8 cellular contexts compared by ENCODE assay signal in the genomic region with DNA sequence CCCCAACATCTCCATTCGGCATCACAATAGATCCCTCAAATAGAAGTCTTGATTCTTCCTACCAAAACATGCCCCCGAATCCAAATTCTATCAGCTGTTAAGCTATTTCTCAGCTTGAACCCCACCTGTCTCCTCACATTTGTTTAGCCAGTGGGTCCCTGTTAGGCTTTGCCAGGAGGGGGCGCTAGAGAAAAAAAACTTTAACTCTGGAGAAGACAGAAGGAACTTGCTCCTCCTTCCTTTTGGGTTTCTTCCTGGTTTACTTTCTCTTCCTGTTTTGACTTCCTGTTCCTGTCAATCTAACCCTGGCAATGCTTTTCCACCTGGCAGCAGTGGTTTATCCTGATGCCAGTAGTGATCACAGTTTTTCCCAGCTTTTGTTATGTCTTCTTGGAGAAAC.
A peak's percentile ranks its signal among the peaks of the same experiment; 100 is the strongest.
DNase-seq lines count a peak whose midpoint lies in the region; ATAC-seq and TF ChIP-seq lines count a peak whose summit lies in the region.

No MANE protein-coding gene starts in this region.

- H3K9me3 ChIP-seq in DND-41 (ENCODE audit: insufficient read depth, low read length, severe bottlenecking) (peaks cover 9% of the 10 kb centered on the region), SK-N-SH (no peaks in the 10 kb centered on the region), thyroid gland (no peaks in the 10 kb centered on the region)

- no peak overlapping the region for H3K27ac ChIP-seq in DND-41 (ENCODE audit: low read length)
- no peak overlapping the region for H3K27ac ChIP-seq in SK-N-SH (ENCODE audit: low read depth in 2 of 2, low read length in 1 of 2)
- H3K27ac ChIP-seq in thyroid gland: no peak overlapping the region

- H4K20me1 ChIP-seq in DND-41 (ENCODE audit: insufficient read depth, low read length) (no peaks in the 10 kb centered on the region), SK-N-SH (ENCODE audit: insufficient read depth) (no peaks in the 10 kb centered on the region)

- H3K36me3 Mint-ChIP-seq in HFFc6 (ENCODE audit: low read depth): no peaks in the 10 kb centered on the region; the same call in 1 of the 2 replicates

- no peak for TF ChIP-seq EP300 in SK-N-SH (IDR thresholded peaks at IDR 0.05; ENCODE audit: borderline replicate concordance in 1 of 2, low read depth in 1 of 2, low read length in 1 of 2)

- H3K9me3 Mint-ChIP-seq in HFFc6: peaks cover 31% of the 10 kb centered on the region

- no peaks in the 10 kb centered on the region for H3F3A ChIP-seq in SK-N-SH (replicated peaks; ENCODE audit: insufficient read depth)

- ATAC-seq in DND-41 (ENCODE audit: insufficient read depth, low read depth) (no peak), GM19463 (IDR thresholded peaks at IDR 0.05; ENCODE audit: unreplicated experiment) (no peak), omental fat pad (ENCODE audit: low FRiP score) (no peak), HG02938 (IDR thresholded peaks at IDR 0.05; ENCODE audit: unreplicated experiment) (no peak)

- no peak overlapping the region for H3K27ac Mint-ChIP-seq in HFFc6

- H3K79me2 ChIP-seq in DND-41 (ENCODE audit: insufficient read depth, low read length) (no peaks in the 10 kb centered on the region), SK-N-SH (ENCODE audit: insufficient read depth) (no peaks in the 10 kb centered on the region)

- DNase-seq in DND-41 (peak; percentile 36), HFFc6 (no peak), SK-N-SH (peak; percentile 39), glomerular visceral epithelial cell (ENCODE audit: extremely low spot score) (peak; percentile 38), thyroid gland (peak in 1 of 2 donors; percentile 51), omental fat pad (ENCODE audit: low spot score) (no peak)

- intact Hi-C loops in thyroid gland (cut with DNase I): loop anchor here (5.0 kb wide), 1 partner anchor 274 kb away; no protein-coding TSS in a partner anchor

- H3K4me2 ChIP-seq in DND-41 (ENCODE audit: insufficient read depth, low read length) (no peak overlapping the region), SK-N-SH (no peak overlapping the region)

- H3K9me2 ChIP-seq in SK-N-SH: no peaks in the 10 kb centered on the region

- H3K4me3 ChIP-seq in DND-41 (ENCODE audit: low read depth in 1 of 2, low read length in 2 of 2) (no peak overlapping the region), SK-N-SH (ENCODE audit: low read depth in 2 of 2, low read length in 1 of 2) (no peak overlapping the region; a peak in 1 of 4 replicates), thyroid gland (replicated peaks in 1 of 3) (no peak overlapping the region)

- H3K36me3 ChIP-seq in DND-41 (ENCODE audit: insufficient read depth, low read length): no peaks in the 10 kb centered on the region
- H3K36me3 ChIP-seq in SK-N-SH (replicated peaks in 1 of 2; ENCODE audit: control insufficient read depth in 1 of 2, insufficient read depth in 2 of 2, low read length in 1 of 2): no peaks in the 10 kb centered on the region
- no peaks in the 10 kb centered on the region for H3K36me3 ChIP-seq in thyroid gland

- WGBS in SK-N-SH (ENCODE audit: low lambda C conversion rate): 40% methylated on average over 3 of the region's 3 CpGs
- WGBS in thyroid gland, 2 donors: 58 to 62% methylated on average over 3 of the region's 3 CpGs

- CTCF ChIA-PET in SK-N-SH (lab: Yijun Ruan, JAX): interaction anchor here (0.6 to 2.1 kb wide), 12 partner anchors 9 to 273 kb away, joined by 3 to 8 read pairs (median 4); no protein-coding TSS in a partner anchor

- TF ChIP-seq CTCF in DND-41 (IDR thresholded peaks at IDR 0.05; ENCODE audit: borderline replicate concordance, extremely low read depth, low read length, poor library complexity, severe bottlenecking) (peak; percentile 65), HFFc6 (IDR thresholded peaks at IDR 0.05) (peak; percentile 47), SK-N-SH (IDR thresholded peaks at IDR 0.05) (peak; percentile 76), thyroid gland (IDR thresholded peaks at IDR 0.05) (peak in 4 of 6 experiments; percentile 14 to 56 (median 41)), omental fat pad (IDR thresholded peaks at IDR 0.05) (no peak)

- no peak for TF ChIP-seq POLR2A in thyroid gland (IDR thresholded peaks at IDR 0.05)

- peaks cover 2% of the 10 kb centered on the region for H3K27me3 ChIP-seq in DND-41 (ENCODE audit: insufficient read depth, low read length, poor library complexity)
- H3K27me3 ChIP-seq in SK-N-SH (ENCODE audit: insufficient read depth): no peaks in the 10 kb centered on the region
- no peaks in the 10 kb centered on the region for H3K27me3 ChIP-seq in thyroid gland

- H3K4me1 ChIP-seq in DND-41 (ENCODE audit: insufficient read depth, low read length) (no peaks in the 10 kb centered on the region), SK-N-SH (ENCODE audit: control insufficient read depth in 1 of 2, insufficient read depth in 2 of 2, low read depth in 1 of 2, low read length in 1 of 2) (no peaks in the 10 kb centered on the region), thyroid gland (peaks cover 0 to 9% of the 10 kb centered on the region in 2 donors)

- H2AFZ ChIP-seq in DND-41 (ENCODE audit: low read depth, low read length) (peak overlapping the region; percentile 51; the same call in 1 of the 2 replicates), SK-N-SH (ENCODE audit: low read depth) (peak overlapping the region; percentile 81; the same call in 1 of the 2 replicates)

- TF ChIP-seq RAD21 in SK-N-SH (IDR thresholded peaks at IDR 0.05; ENCODE audit: low read length): peak; percentile 51

- no peaks in the 10 kb centered on the region for H3K4me1 Mint-ChIP-seq in HFFc6 (ENCODE audit: low read depth)

- H3K4me3 Mint-ChIP-seq in HFFc6: no peak overlapping the region

- POLR2A ChIA-PET in SK-N-SH (lab: Yijun Ruan, JAX): no interaction called here

- H3K9ac ChIP-seq in DND-41 (ENCODE audit: low read depth, low read length) (no peak overlapping the region), SK-N-SH (no peak overlapping the region)

- no peaks in the 10 kb centered on the region for H3K27me3 Mint-ChIP-seq in HFFc6 (ENCODE audit: insufficient read depth)

TF ChIP-seq in SK-N-SH, 30 proteins besides CTCF, POLR2A, EP300 and RAD21:
- TF ChIP-seq ELF1 (IDR thresholded peaks at IDR 0.05): peak; percentile 76
- TF ChIP-seq YY1 (IDR thresholded peaks at IDR 0.05; ENCODE audit: low read depth): no peak
- TF ChIP-seq, protein P1, sequence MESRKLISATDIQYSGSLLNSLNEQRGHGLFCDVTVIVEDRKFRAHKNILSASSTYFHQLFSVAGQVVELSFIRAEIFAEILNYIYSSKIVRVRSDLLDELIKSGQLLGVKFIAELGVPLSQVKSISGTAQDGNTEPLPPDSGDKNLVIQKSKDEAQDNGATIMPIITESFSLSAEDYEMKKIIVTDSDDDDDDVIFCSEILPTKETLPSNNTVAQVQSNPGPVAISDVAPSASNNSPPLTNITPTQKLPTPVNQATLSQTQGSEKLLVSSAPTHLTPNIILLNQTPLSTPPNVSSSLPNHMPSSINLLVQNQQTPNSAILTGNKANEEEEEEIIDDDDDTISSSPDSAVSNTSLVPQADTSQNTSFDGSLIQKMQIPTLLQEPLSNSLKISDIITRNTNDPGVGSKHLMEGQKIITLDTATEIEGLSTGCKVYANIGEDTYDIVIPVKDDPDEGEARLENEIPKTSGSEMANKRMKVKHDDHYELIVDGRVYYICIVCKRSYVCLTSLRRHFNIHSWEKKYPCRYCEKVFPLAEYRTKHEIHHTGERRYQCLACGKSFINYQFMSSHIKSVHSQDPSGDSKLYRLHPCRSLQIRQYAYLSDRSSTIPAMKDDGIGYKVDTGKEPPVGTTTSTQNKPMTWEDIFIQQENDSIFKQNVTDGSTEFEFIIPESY (IDR thresholded peaks at IDR 0.05; ENCODE audit: borderline replicate concordance, low read depth): no peak
- no peak for TF ChIP-seq RFX5 (IDR thresholded peaks at IDR 0.05; ENCODE audit: low read length)
- TF ChIP-seq SMC3 (IDR thresholded peaks at IDR 0.05; ENCODE audit: low read depth, low read length): peak; percentile 49; the same call in 1 of the 2 replicates
- TF ChIP-seq GABPA (IDR thresholded peaks at IDR 0.05; ENCODE audit: low read depth): peak; percentile 69

Comparison
In these comparisons a context has a peak if more than half of its experiments do, and no peak if none do; other contexts are left out.
1. DNase-seq: peak in DND-41 (single experiment), SK-N-SH (single experiment) and glomerular visceral epithelial cell (single experiment); none in HFFc6 (single experiment) and omental fat pad (single experiment).
2. CTCF ChIP-seq: peak in DND-41 (single experiment), HFFc6 (single experiment), SK-N-SH (single experiment) and thyroid gland (4 of 6); none in omental fat pad (0 of 3).